Comparison of ENCODE assay signal across 12 cellular contexts in genomic region chr9:127793093-127793708, GRCh38. TPM values are rescaled to one million over a fixed set of nuclear protein-coding genes. Genes with fewer than 3 reads are reported as not detected.
DNase-seq lines count a peak whose midpoint lies in the region; ATAC-seq and TF ChIP-seq lines count a peak whose summit lies in the region.
"Had no signal": no experiment of that assay in that cellular context is flagged by ENCODE, and none has a peak within 500 bp of the region (broad histone marks: within the 10 kb centered on the region; RNA-seq: fewer than 3 reads in every experiment).

No MANE protein-coding gene starts in this region.

- H3K36me3 ChIP-seq in BLaER1 treated with 17β-estradiol and CSF1 and Interleukin-3, amounts not matched to agents 10 nM and 100 nM: peaks cover 53 to 67% (median 59%) of the 10 kb centered on the region in 11 experiments
- H3K36me3 ChIP-seq in colonic mucosa: peaks cover 26% of the 10 kb centered on the region

- intact Hi-C loops in colonic mucosa (cut with DNase I): no loop called here

- peak overlapping the region; percentile 16 to 100 (median 96); a peak in 20 of 22 replicates for H3K4me2 ChIP-seq in BLaER1 treated with 17β-estradiol and CSF1 and Interleukin-3, amounts not matched to agents 10 nM and 100 nM

- H3K9me3 Mint-ChIP-seq in HFFc6 (no peaks in the 10 kb centered on the region), naive B cell (no peaks in the 10 kb centered on the region)
- H3K9me3 Mint-ChIP-seq in activated naive CD8-positive, alpha-beta T cell treated with anti-CD3 and anti-CD28 coated beads, Interleukin-2, amount 50 U/mL, for 24 hours: no peaks in the 10 kb centered on the region

- H3K27ac ChIP-seq in BLaER1 treated with 17β-estradiol and CSF1 and Interleukin-3, amounts not matched to agents 10 nM and 100 nM: peak overlapping the region in 8 of 11 experiments; percentile 46 to 90 (median 82); a peak in 16 of 22 replicates
- no peak overlapping the region for H3K27ac ChIP-seq in colonic mucosa

- DNase-seq in HFFc6 (no peak), naive B cell (no peak), colonic mucosa (no peak), retina (no peak)
- no peak for DNase-seq in activated naive CD8-positive, alpha-beta T cell treated with anti-CD3 and anti-CD28 coated beads, Interleukin-2, amount 50 U/mL, for 24 hours
- no peak for DNase-seq in activated CD4-positive, CD25-positive, alpha-beta regulatory T cell (lab: John Stamatoyannopoulos, UW)
- DNase-seq: activated gamma-delta T cell, DND-41, NCI-H1436, T-helper 1 cell had no signal

- H3K27ac Mint-ChIP-seq in HFFc6: 0 out of 2 replicates have a peak overlapping the region, but pooled peaks have one; percentile 24
- H3K27ac Mint-ChIP-seq in activated naive CD8-positive, alpha-beta T cell treated with anti-CD3 and anti-CD28 coated beads, Interleukin-2, amount 50 U/mL, for 24 hours: peak overlapping the region; percentile 41
- peak overlapping the region in 5 of 6 donors; percentile 15 to 89 (median 64) for H3K27ac Mint-ChIP-seq in naive B cell

- H3K4me3 Mint-ChIP-seq in HFFc6 (no peak overlapping the region), naive B cell (no peak overlapping the region)
- H3K4me3 Mint-ChIP-seq in activated naive CD8-positive, alpha-beta T cell treated with anti-CD3 and anti-CD28 coated beads, Interleukin-2, amount 50 U/mL, for 24 hours: no peak overlapping the region

- H3K27me3 ChIP-seq in BLaER1 treated with 17β-estradiol and CSF1 and Interleukin-3, amounts not matched to agents 10 nM and 100 nM: peaks cover 0 to 7% (median 0%) of the 10 kb centered on the region in 11 experiments; a peak in 1 of 22 replicates
- no peaks in the 10 kb centered on the region for H3K27me3 ChIP-seq in colonic mucosa

- peak overlapping the region; percentile 10 to 77 (median 45); a peak in 16 of 22 replicates for H3K9ac ChIP-seq in BLaER1 treated with 17β-estradiol and CSF1 and Interleukin-3, amounts not matched to agents 10 nM and 100 nM
- H3K9ac ChIP-seq in colonic mucosa (ENCODE audit: low read depth in 2 of 2, low read length in 2 of 2): peak overlapping the region in 1 of 2 donors; percentile 12

- H3K9me3 ChIP-seq in BLaER1 treated with 17β-estradiol and CSF1 and Interleukin-3, amounts not matched to agents 10 nM and 100 nM (replicated peaks in 1 of 11): no peaks in the 10 kb centered on the region
- no peaks in the 10 kb centered on the region for H3K9me3 ChIP-seq in colonic mucosa

- peaks cover 27 to 93% (median 63%) of the 10 kb centered on the region in 11 experiments for H4K20me1 ChIP-seq in BLaER1 treated with 17β-estradiol and CSF1 and Interleukin-3, amounts not matched to agents 10 nM and 100 nM

- H3K4me1 Mint-ChIP-seq in HFFc6 (ENCODE audit: low read depth) (peaks cover 15% of the 10 kb centered on the region), naive B cell (peaks cover 25 to 52% (median 41%) of the 10 kb centered on the region in 3 donors)
- peaks cover 52% of the 10 kb centered on the region for H3K4me1 Mint-ChIP-seq in activated naive CD8-positive, alpha-beta T cell treated with anti-CD3 and anti-CD28 coated beads, Interleukin-2, amount 50 U/mL, for 24 hours

- no peak for ATAC-seq in activated naive CD8-positive, alpha-beta T cell treated with anti-CD3 and anti-CD28 coated beads, Interleukin-2, amount 50 U/mL, for 24 hours
- ATAC-seq in naive B cell (ENCODE audit: low read depth in 2 of 2): no peak
- ATAC-seq in GM21526 (IDR thresholded peaks at IDR 0.05; ENCODE audit: low FRiP score, unreplicated experiment): no peak

- H3K36me3 Mint-ChIP-seq in HFFc6 (ENCODE audit: low read depth) (peaks cover 13% of the 10 kb centered on the region), naive B cell (peaks cover 5 to 13% of the 10 kb centered on the region in 2 donors)
- peaks cover 38% of the 10 kb centered on the region for H3K36me3 Mint-ChIP-seq in activated naive CD8-positive, alpha-beta T cell treated with anti-CD3 and anti-CD28 coated beads, Interleukin-2, amount 50 U/mL, for 24 hours (ENCODE audit: low read depth)

- H3K4me3 ChIP-seq in BLaER1 treated with 17β-estradiol and CSF1 and Interleukin-3, amounts not matched to agents 10 nM and 100 nM: no peak overlapping the region
- H3K4me3 ChIP-seq in colonic mucosa: no peak overlapping the region

- H3K4me1 ChIP-seq in BLaER1 treated with 17β-estradiol and CSF1 and Interleukin-3, amounts not matched to agents 10 nM and 100 nM: peaks cover 89 to 100% (median 100%) of the 10 kb centered on the region in 10 experiments
- peaks cover 3% of the 10 kb centered on the region for H3K4me1 ChIP-seq in colonic mucosa

- no peak for TF ChIP-seq CTCF in HFFc6 (IDR thresholded peaks at IDR 0.05)
- TF ChIP-seq CTCF in colonic mucosa (IDR thresholded peaks at IDR 0.05): no peak

- H3K27me3 Mint-ChIP-seq in HFFc6 (ENCODE audit: insufficient read depth): peaks cover 5% of the 10 kb centered on the region
- H3K27me3 Mint-ChIP-seq in activated naive CD8-positive, alpha-beta T cell treated with anti-CD3 and anti-CD28 coated beads, Interleukin-2, amount 50 U/mL, for 24 hours: no peaks in the 10 kb centered on the region
- H3K27me3 Mint-ChIP-seq in naive B cell: no peaks in the 10 kb centered on the region

RNA-seq across cellular contexts. Expression of gene CDK9, which starts 7.4 kb away (rescaled TPM):
- total RNA-seq in HFFc6 (2021; fragmentation: NEBNext Ultra II Directional; extraction: Animal tissue kit (Norgen Biotek cat#: 25700)): 10 to 100 TPM; 52.0 to 61.3 (median 56.2) TPM
- 10 to 100 TPM; 37.3 to 88.8 (median 43.2) TPM for polyA plus RNA-seq in naive B cell (ENCODE audit: low read depth in 6 of 6)
- total RNA-seq in colonic mucosa: 10 to 100 TPM; 64.0 to 77.7 TPM

RNA-seq across cellular contexts. Expression of gene FPGS, which starts 9.5 kb away (rescaled TPM):
- total RNA-seq in HFFc6 (2021; fragmentation: NEBNext Ultra II Directional; extraction: Animal tissue kit (Norgen Biotek cat#: 25700)): 10 to 100 TPM; 51.9 to 69.2 (median 62.7) TPM
- 10 to 100 TPM; 52.2 to 78.0 (median 59.1) TPM for polyA plus RNA-seq in naive B cell (ENCODE audit: low read depth in 6 of 6)
- total RNA-seq in colonic mucosa: 10 to 100 TPM; 31.6 to 55.1 TPM

RNA-seq across cellular contexts. Expression of gene SH2D3C, which starts 14.7 kb away (rescaled TPM):
- total RNA-seq in HFFc6 (2021; fragmentation: NEBNext Ultra II Directional; extraction: Animal tissue kit (Norgen Biotek cat#: 25700)): not detected
- polyA plus RNA-seq in naive B cell (ENCODE audit: low read depth in 6 of 6): 10 to 100 TPM; 29.8 to 87.0 (median 34.7) TPM
- total RNA-seq in colonic mucosa: 1 to 10 TPM; 3.5 TPM

RNA-seq across cellular contexts. Expression of gene TOR2A, which starts 58.1 kb away (rescaled TPM):
- total RNA-seq in HFFc6 (2021; fragmentation: NEBNext Ultra II Directional; extraction: Animal tissue kit (Norgen Biotek cat#: 25700)): 1 to 10 TPM; 6.6 to 8.3 (median 8.1) TPM
- polyA plus RNA-seq in naive B cell (ENCODE audit: low read depth in 6 of 6): 10 to 100 TPM; 24.9 to 40.0 (median 27.3) TPM
- 10 to 100 TPM; 25.8 to 29.8 TPM for total RNA-seq in colonic mucosa

Comparison
In these comparisons a context has a peak if more than half of its experiments do, and no peak if none do; other contexts are left out.
1. RNA of gene SH2D3C, which starts 14.7 kb away (total RNA-seq): 3.5 TPM in colonic mucosa; not detected in HFFc6; every median in the first group is over 4 times any median in the second.
2. Peak in every context shown above with its lines, with median percentiles within 50 percentile points of each other: H3K27ac Mint-ChIP-seq.